Comparison of ENCODE assay signal across 8 cellular contexts in genomic region chr1:167714851-167715652, GRCh38. TPM values are rescaled to one million over a fixed set of nuclear protein-coding genes. Genes with fewer than 3 reads are reported as not detected.
DNase-seq lines count a peak whose midpoint lies in the region; ATAC-seq and TF ChIP-seq lines count a peak whose summit lies in the region.

No MANE protein-coding gene starts in this region.

- peaks cover 43% of the 10 kb centered on the region for H3K4me1 ChIP-seq in BLaER1

- H3K27me3 ChIP-seq in BLaER1 (peaks cover 45% of the 10 kb centered on the region), dorsolateral prefrontal cortex (no peaks in the 10 kb centered on the region)

- DNase-seq in NCI-H524 treated with DMSO at 0.1 percent for 48 hours (lab: John Stamatoyannopoulos, UW) (peak; percentile 63), dorsolateral prefrontal cortex (peak; percentile 72 to 92 (median 82)), lower leg skin (ENCODE audit: low spot score in 2 of 2) (peak; percentile 91 to 96)
- peak; percentile 84 for DNase-seq in activated CD4-positive, alpha-beta T cell treated with anti-CD3 and anti-CD28 coated beads, Interleukin-2, amount 50 U/mL, for 1 hour
- peak; percentile 78 to 91 for DNase-seq in stimulated activated CD4-positive, alpha-beta T cell treated with anti-CD3 and anti-CD28 coated beads, Interleukin-4, amount 100 ng/mL, for 48 hours (ENCODE audit: low read depth in 2 of 2)

- TF ChIP-seq CTCF in dorsolateral prefrontal cortex (IDR thresholded peaks at IDR 0.05 in 54 of 56, conservative IDR thresholded peaks at IDR 0.05 in 2 of 56; ENCODE audit: low read depth in 1 of 56, partially characterized antibody in 56 of 56): peak in 55 of 56 donors; percentile 80 to 97 (median 88)
- TF ChIP-seq CTCF in lower leg skin (IDR thresholded peaks at IDR 0.05): peak in 1 of 3 donors; percentile 90

- TF ChIP-seq POLR2A in lower leg skin (IDR thresholded peaks at IDR 0.05): no peak

- peaks cover 38% of the 10 kb centered on the region for H4K20me1 ChIP-seq in BLaER1

- 1 to 2% methylated on average over 30 of the region's 30 CpGs for WGBS in lower leg skin, 2 donors

- H3K4me3 ChIP-seq in BLaER1 (peak overlapping the region; percentile 75), dorsolateral prefrontal cortex (peak overlapping the region; percentile 64 to 94 (median 84)), lower leg skin (ENCODE audit: low read depth, poor library complexity, severe bottlenecking) (peak overlapping the region; percentile 44)

- intact Hi-C loops in dorsolateral prefrontal cortex (cut with DNase I) (loop anchor here (2.0 kb wide), 2 partner anchors 88 to 222 kb away; partner anchors contain the start of genes DCAF6 (in 1 of the 2) and MPC2 (in 1 of the 2)), lower leg skin (cut with DNase I; ENCODE audit: low total_unique reads) (no loop called here)

- H3K9ac ChIP-seq in BLaER1: peak overlapping the region; percentile 78

- peak; percentile 23 for ATAC-seq in GM19328 (IDR thresholded peaks at IDR 0.05; ENCODE audit: unreplicated experiment)
- peak; percentile 32 for ATAC-seq in HG03469 (IDR thresholded peaks at IDR 0.05; ENCODE audit: unreplicated experiment)

- H3K4me2 ChIP-seq in BLaER1: peak overlapping the region; percentile 96

- no peaks in the 10 kb centered on the region for H3K9me3 ChIP-seq in BLaER1

- H3K27ac ChIP-seq in BLaER1 (peak overlapping the region; percentile 51; the same call in 1 of the 2 replicates), dorsolateral prefrontal cortex (peak overlapping the region in 58 of 59 donors; percentile 8 to 91 (median 78))

- H3K36me3 ChIP-seq in BLaER1: no peaks in the 10 kb centered on the region

RNA-seq across cellular contexts. Expression of gene MPZL1, which starts 6.7 kb away (rescaled TPM):
- 10 to 100 TPM; 23.8 to 52.3 (median 34.9) TPM for total RNA-seq in dorsolateral prefrontal cortex
- 10 to 100 TPM; 24.9 to 54.6 (median 30.9) TPM for total RNA-seq in lower leg skin

Comparison
In these comparisons a context has a peak if more than half of its experiments do, and no peak if none do; other contexts are left out.
1. Peak in every context shown above with its lines: DNase-seq, ATAC-seq, H3K4me3 ChIP-seq and H3K27ac ChIP-seq.